In genomic region chr2:74421248-74421870, GRCh38 we compare ENCODE assay signal across 1 cellular context.
TF ChIP-seq lines count a peak whose summit lies in the region.

Gene C2orf81 (minus strand): TSS chr2:74421619. CDS start chr2:74421560, 59 bp downstream.
Gene WDR54 (plus strand): TSS chr2:74421730. CDS start chr2:74422154, 424 bp downstream.

TF ChIP-seq in HepG2, 621 proteins besides CTCF, POLR2A, EP300 and RAD21 (continued from another document and continues in another):
- TF ChIP-seq ZNF784 (CRISPR knock-in tag; IDR thresholded peaks at IDR 0.05; ENCODE audit: borderline replicate concordance) (0 out of 2 replicates have a peak, but pooled peaks have one; percentile 45), MAZ (IDR thresholded peaks at IDR 0.05; ENCODE audit: borderline replicate concordance, low read depth, low read length) (peak; percentile 78; the same call in 1 of the 2 replicates), MAZ (CRISPR knock-in tag; IDR thresholded peaks at IDR 0.05; ENCODE audit: low read depth) (0 out of 2 replicates have a peak, but pooled peaks have one; percentile 56), IRF9 (CRISPR knock-in tag; IDR thresholded peaks at IDR 0.05; ENCODE audit: borderline replicate concordance) (peak; percentile 99), E2F5 (CRISPR knock-in tag; conservative IDR thresholded peaks at IDR 0.05) (no peak), ATF4 (CRISPR knock-in tag; IDR thresholded peaks at IDR 0.05) (0 out of 4 replicates have a peak, but pooled peaks of 1 of the 2 experiments have one; percentile 7), SPEN (CRISPR knock-in tag; IDR thresholded peaks at IDR 0.05; ENCODE audit: low read depth) (peak; percentile 76), YEATS4 (CRISPR knock-in tag; IDR thresholded peaks at IDR 0.05; ENCODE audit: borderline replicate concordance) (peak; percentile 47; the same call in 1 of the 2 replicates), ATRX (CRISPR knock-in tag; IDR thresholded peaks at IDR 0.05; ENCODE audit: borderline replicate concordance) (no peak), FOSL2 (CRISPR knock-in tag; IDR thresholded peaks at IDR 0.05) (peak; percentile 31; the same call in 1 of the 2 replicates), ARID5B (CRISPR knock-in tag; IDR thresholded peaks at IDR 0.05) (peak; percentile 9; the same call in 1 of the 2 replicates), ZNF431 (CRISPR knock-in tag; IDR thresholded peaks at IDR 0.05; ENCODE audit: borderline replicate concordance, low read depth) (no peak), TBX2 (CRISPR knock-in tag; IDR thresholded peaks at IDR 0.05; ENCODE audit: borderline replicate concordance) (peak; percentile 76), BCL3 (CRISPR knock-in tag; IDR thresholded peaks at IDR 0.05) (peak; percentile 93; the same call in 1 of the 2 replicates), ZNF230 (CRISPR knock-in tag; IDR thresholded peaks at IDR 0.05) (0 out of 2 replicates have a peak, but pooled peaks have one; percentile 56), GABPA (IDR thresholded peaks at IDR 0.05; ENCODE audit: low read depth, low read length) (no peak), GABPA (CRISPR knock-in tag; IDR thresholded peaks at IDR 0.05; ENCODE audit: low read depth) (peak; percentile 40; the same call in 1 of the 2 replicates), SP2 (CRISPR knock-in tag; IDR thresholded peaks at IDR 0.05) (0 out of 2 replicates have a peak, but pooled peaks have one; percentile 41), ZNF331 (CRISPR knock-in tag; IDR thresholded peaks at IDR 0.05) (peak; percentile 59; the same call in 1 of the 2 replicates), ZSCAN31 (CRISPR knock-in tag; IDR thresholded peaks at IDR 0.05; ENCODE audit: low read depth) (peak; percentile 62; the same call in 1 of the 2 replicates), MED1 (CRISPR knock-in tag; IDR thresholded peaks at IDR 0.05) (no peak), ZNF772 (CRISPR knock-in tag; IDR thresholded peaks at IDR 0.05) (peak; percentile 59; the same call in 1 of the 2 replicates), ZNF891 (CRISPR knock-in tag; IDR thresholded peaks at IDR 0.05) (0 out of 2 replicates have a peak, but pooled peaks have one; percentile 22), ZNF547 (CRISPR knock-in tag; IDR thresholded peaks at IDR 0.05) (peak; percentile 95), GATA4 (IDR thresholded peaks at IDR 0.05; ENCODE audit: borderline replicate concordance, low read depth) (no peak), ZNF720 (CRISPR knock-in tag; IDR thresholded peaks at IDR 0.05) (no peak), ZNF639 (CRISPR knock-in tag; conservative IDR thresholded peaks at IDR 0.05) (no peak), ZNF607 (CRISPR knock-in tag; IDR thresholded peaks at IDR 0.05; ENCODE audit: borderline replicate concordance) (peak; percentile 61), TSC22D2 (CRISPR knock-in tag; IDR thresholded peaks at IDR 0.05; ENCODE audit: borderline replicate concordance) (no peak), MZF1 (CRISPR knock-in tag; IDR thresholded peaks at IDR 0.05; ENCODE audit: borderline replicate concordance) (no peak), HNRNPLL (IDR thresholded peaks at IDR 0.05; ENCODE audit: low read depth, low read length, poor library complexity, severe bottlenecking) (peak; percentile 96), NFKB2 (CRISPR knock-in tag; IDR thresholded peaks at IDR 0.05; ENCODE audit: borderline replicate concordance) (peak; percentile 75; the same call in 1 of the 2 replicates), ZNF615 (CRISPR knock-in tag; IDR thresholded peaks at IDR 0.05; ENCODE audit: borderline replicate concordance) (0 out of 2 replicates have a peak, but pooled peaks have one; percentile 32), ZC3H13 (CRISPR knock-in tag; IDR thresholded peaks at IDR 0.05) (peak; percentile 40; the same call in 1 of the 2 replicates), RFX3 (CRISPR knock-in tag; IDR thresholded peaks at IDR 0.05) (peak; percentile 98), ZNF557 (CRISPR knock-in tag; IDR thresholded peaks at IDR 0.05) (peak; percentile 83; the same call in 1 of the 2 replicates), EED (CRISPR knock-in tag; IDR thresholded peaks at IDR 0.05) (peak; percentile 81; the same call in 1 of the 2 replicates), DMTF1 (CRISPR knock-in tag; IDR thresholded peaks at IDR 0.05) (peak; percentile 58; the same call in 1 of the 2 replicates), ZNF574 (CRISPR knock-in tag; IDR thresholded peaks at IDR 0.05) (peak; percentile 98), ZBTB21 (CRISPR knock-in tag; IDR thresholded peaks at IDR 0.05) (no peak), ZC3H4 (CRISPR knock-in tag; IDR thresholded peaks at IDR 0.05; ENCODE audit: borderline replicate concordance) (no peak), SNAPC2 (CRISPR knock-in tag; IDR thresholded peaks at IDR 0.05) (no peak), ZNF468 (CRISPR knock-in tag; IDR thresholded peaks at IDR 0.05) (0 out of 2 replicates have a peak, but pooled peaks have one; percentile 54), IKZF5 (CRISPR knock-in tag; IDR thresholded peaks at IDR 0.05) (peak; percentile 40; the same call in 1 of the 2 replicates)
